10 cellular contexts compared by ENCODE assay signal in genomic region chr3:66490214-66490613, GRCh38. TPM values are rescaled to one million over a fixed set of nuclear protein-coding genes. Genes with fewer than 3 reads are reported as not detected.
DNase-seq lines count a peak whose midpoint lies in the region; ATAC-seq, FAIRE-seq and TF ChIP-seq lines count a peak whose summit lies in the region.
"Had no signal": no experiment of that assay in that cellular context is flagged by ENCODE, and none has a peak within 500 bp of the region (broad histone marks: within the 10 kb centered on the region; RNA-seq: fewer than 3 reads in every experiment).

No MANE protein-coding gene starts in this region.

- WGBS in aorta, 2 donors: 25 to 26% methylated on average over 4 of the region's 4 CpGs

- H3K4me1 ChIP-seq in left ventricle myocardium inferior (peaks cover 89% of the 10 kb centered on the region), aorta (ENCODE audit: control insufficient read depth in 1 of 2, insufficient read depth in 2 of 2, low read length in 2 of 2) (peaks cover 13 to 23% of the 10 kb centered on the region in 2 donors)

- no peaks in the 10 kb centered on the region for H3K9me3 Mint-ChIP-seq in T-cell

- POLR2A ChIA-PET in T-cell (lab: Charles Lee): interaction anchor here in 1 of 2 donors (0.6 to 0.8 kb wide), 3 partner anchors 10 to 192 kb away, joined by 3 to 4 read pairs (median 3); no protein-coding TSS in a partner anchor

- no peaks in the 10 kb centered on the region for H3K27me3 Mint-ChIP-seq in T-cell

- H3K4me1 Mint-ChIP-seq in T-cell: peaks cover 90 to 95% (median 90%) of the 10 kb centered on the region in 3 donors

- no peaks in the 10 kb centered on the region for H3K9me3 ChIP-seq in left ventricle myocardium inferior (replicated peaks)
- no peaks in the 10 kb centered on the region for H3K9me3 ChIP-seq in aorta (ENCODE audit: control insufficient read depth, low read length)

- H3K4me3 ChIP-seq in left ventricle myocardium inferior (no peak overlapping the region), aorta (ENCODE audit: low read length in 2 of 2) (no peak overlapping the region), H7 (ENCODE audit: insufficient read depth, low read depth, low read length) (no peak overlapping the region)

- peak overlapping the region; percentile 95 to 96 for H3K27ac Mint-ChIP-seq in T-cell

- DNase-seq in left ventricle myocardium inferior (no peak), Right ventricle myocardium inferior (ENCODE audit: missing footprints) (no peak), T-cell (peak in 4 of 34 experiments; percentile 5 to 38 (median 14)), left ventricle myocardium superior (no peak), aorta (no peak), H7 (no peak), globus pallidus (ENCODE audit: low spot score) (no peak), HTR-8/SVneo (ENCODE audit: insufficient read length, low spot score) (no peak)
- DNase-seq: activated CD8-positive, alpha-beta memory T cell treated with anti-CD3 and anti-CD28 coated beads for 24 hours; stimulated activated naive CD4-positive, alpha-beta T cell treated with Interleukin-2 at 50 U/mL for 16 hours had no signal

- intact Hi-C loops in left ventricle myocardium inferior (cut with micrococcal nuclease) (no loop called here), Right ventricle myocardium inferior (cut with DNase I) (no loop called here), left ventricle myocardium superior (cut with micrococcal nuclease) (no loop called here), aorta (cut with DNase I) (loop anchor here in 1 of 2 donors (10.0 kb wide), 1 partner anchor 45 kb away; no protein-coding TSS in a partner anchor)

- H3K36me3 ChIP-seq in left ventricle myocardium inferior (no peaks in the 10 kb centered on the region), aorta (ENCODE audit: control insufficient read depth in 1 of 2, insufficient read depth in 2 of 2, low read length in 1 of 2) (no peaks in the 10 kb centered on the region), H7 (replicated peaks; ENCODE audit: control insufficient read depth, insufficient read depth, low read length) (no peaks in the 10 kb centered on the region; the same call in 1 of the 2 replicates)

- ATAC-seq in Right ventricle myocardium inferior: no peak
- peak; percentile 62 to 79 (median 68) for ATAC-seq in T-cell (replicated peaks in 1 of 4)
- peak; percentile 29 for ATAC-seq in left ventricle myocardium superior
- ATAC-seq in aorta (ENCODE audit: low FRiP score): no peak

- no peak for FAIRE-seq in HTR-8/SVneo (lab: Jason Lieb, UNC)

- peak overlapping the region; percentile 38 to 58 (median 56) for H3K4me3 Mint-ChIP-seq in T-cell

- no peaks in the 10 kb centered on the region for H3K27me3 ChIP-seq in left ventricle myocardium inferior (ENCODE audit: low read depth)
- no peaks in the 10 kb centered on the region for H3K27me3 ChIP-seq in aorta (ENCODE audit: control insufficient read depth in 1 of 2, insufficient read depth in 2 of 2, low read length in 1 of 2)
- no peaks in the 10 kb centered on the region for H3K27me3 ChIP-seq in H7 (ENCODE audit: control insufficient read depth, insufficient read depth, low read length)

- H3K36me3 Mint-ChIP-seq in T-cell: peaks cover 5% of the 10 kb centered on the region

- H3K27ac ChIP-seq in left ventricle myocardium inferior (replicated peaks): peak overlapping the region; percentile 51
- H3K27ac ChIP-seq in aorta (ENCODE audit: low read depth in 1 of 2, low read length in 2 of 2): peak overlapping the region; percentile 82 to 87

- no peak for TF ChIP-seq CTCF in left ventricle myocardium inferior (IDR thresholded peaks at IDR 0.05; ENCODE audit: borderline replicate concordance)

- CTCF ChIA-PET in T-cell (lab: Charles Lee): interaction anchor here (1.2 to 2.3 kb wide), 3 partner anchors 16 to 23 kb away, joined by 3 to 6 read pairs (median 3); no protein-coding TSS in a partner anchor

RNA-seq across cellular contexts. Expression of gene LRIG1, which starts 10.6 kb away (rescaled TPM):
- total RNA-seq in left ventricle myocardium inferior: 137 TPM
- 93.8 TPM for total RNA-seq in Right ventricle myocardium inferior
- 10 to 100 TPM; 33.5 to 49.8 (median 41.1) TPM for total RNA-seq in T-cell
- 104 TPM for total RNA-seq in left ventricle myocardium superior
- 100 to 1,000 TPM in 1 of 2 donors, 10 to 100 TPM in 1; 75.7 to 115 TPM for total RNA-seq in aorta
- polyA plus RNA-seq in aorta: 10 to 100 TPM; 15.0 to 62.1 TPM
- total RNA-seq in H7 (2014; rRNA removed; shearing (Covaris generic)): 69.7 and 101 TPM in 2 replicates

Comparison
In these comparisons a context has a peak if more than half of its experiments do, and no peak if none do; other contexts are left out.
1. ATAC-seq: peak in T-cell (4 of 4) and left ventricle myocardium superior (single experiment); none in Right ventricle myocardium inferior (single experiment) and aorta (single experiment).